Comparison of ENCODE assay signal across 12 cellular contexts in genomic region chr13:20714563-20715339, GRCh38. TPM values are rescaled to one million over a fixed set of nuclear protein-coding genes. Genes with fewer than 3 reads are reported as not detected.
A peak's percentile ranks its signal among the peaks of the same experiment; 100 is the strongest.
DNase-seq lines count a peak whose midpoint lies in the region; ATAC-seq and TF ChIP-seq lines count a peak whose summit lies in the region.
"Had no signal": no experiment of that assay in that cellular context is flagged by ENCODE, and none has a peak within 500 bp of the region (broad histone marks: within the 10 kb centered on the region; RNA-seq: fewer than 3 reads in every experiment).

No MANE protein-coding gene starts in this region.

- H3K36me3 ChIP-seq in spleen: no peaks in the 10 kb centered on the region
- H3K36me3 ChIP-seq: BLaER1 treated with 17β-estradiol and CSF1 and Interleukin-3, amounts not matched to agents 10 nM and 100 nM had no signal

- ATAC-seq in Right ventricle myocardium superior (ENCODE audit: poor library complexity) (peak; percentile 78), GM21723 (IDR thresholded peaks at IDR 0.05; ENCODE audit: unreplicated experiment) (no peak)
- ATAC-seq: foreskin keratinocyte, K562 had no signal

- H3K27me3 ChIP-seq in spleen (replicated peaks in 1 of 7): peaks cover 0 to 21% (median 0%) of the 10 kb centered on the region in 7 donors
- H3K27me3 ChIP-seq: BLaER1 treated with 17β-estradiol and CSF1 and Interleukin-3, amounts not matched to agents 10 nM and 100 nM had no signal

- H3K4me3 ChIP-seq in spleen: no peak overlapping the region
- H3K4me3 ChIP-seq: BLaER1 treated with 17β-estradiol and CSF1 and Interleukin-3, amounts not matched to agents 10 nM and 100 nM; K562 had no signal

- TF ChIP-seq CTCF in AG09319 (IDR thresholded peaks at IDR 0.05; ENCODE audit: low read depth, low read length): no peak
- no peak for TF ChIP-seq CTCF in spleen (IDR thresholded peaks at IDR 0.05 in 8 of 11, conservative IDR thresholded peaks at IDR 0.05 in 3 of 11)

- H3K27ac ChIP-seq in angular gyrus (ENCODE audit: low read depth, low read length) (peak overlapping the region; percentile 85), spleen (no peak overlapping the region)
- H3K27ac ChIP-seq: BLaER1 treated with 17β-estradiol and CSF1 and Interleukin-3, amounts not matched to agents 10 nM and 100 nM; foreskin keratinocyte had no signal

- H3K9me3 ChIP-seq in spleen: no peaks in the 10 kb centered on the region
- H3K9me3 ChIP-seq: BLaER1 treated with 17β-estradiol and CSF1 and Interleukin-3, amounts not matched to agents 10 nM and 100 nM had no signal

- 66 to 85% (median 71%) methylated on average over 9 of the region's 9 CpGs for WGBS in spleen, 5 donors

- no peak for TF ChIP-seq POLR2A in spleen (IDR thresholded peaks at IDR 0.05)

- H3K4me1 ChIP-seq in spleen: peaks cover 5 to 16% (median 12%) of the 10 kb centered on the region in 6 donors
- H3K4me1 ChIP-seq: foreskin keratinocyte had no signal

- DNase-seq in AG09319 (ENCODE audit: extremely low read depth, low read depth) (peak; percentile 65), Right ventricle myocardium superior (peak; percentile 79), pulmonary artery endothelial cell (ENCODE audit: low read depth, low spot score) (peak; percentile 68), amygdala (lab: John Stamatoyannopoulos, UW) (no peak), DMS79 (lab: John Stamatoyannopoulos, UW) (no peak), spleen (no peak)
- DNase-seq: activated CD4-positive, alpha-beta T cell treated with anti-CD3 and anti-CD28 coated beads, Interleukin-2, amount 10 ng/mL, durations not matched to agents 24 days and 14 days; foreskin keratinocyte had no signal

- intact Hi-C loops in Right ventricle myocardium superior (cut with DNase I): loop anchor here (5.0 kb wide), 2 partner anchors 113 to 208 kb away; no protein-coding TSS in a partner anchor
- intact Hi-C loops in spleen (cut with DNase I; ENCODE audit: low total_unique reads): loop anchor here (5.0 to 10.0 kb wide), 3 partner anchors 60 to 210 kb away; partner anchors contain the start of gene EEF1AKMT1

RNA-seq across cellular contexts. Expression of gene IL17D, which starts 11.3 kb away (rescaled TPM):
- total RNA-seq in Right ventricle myocardium superior: 0.54 TPM
- 5.8 and 9.6 TPM in 2 replicates for total RNA-seq in pulmonary artery endothelial cell
- under 1 TPM in 5 of 7 donors, not detected in 2; 0.26 to 0.68 (median 0.35) TPM for total RNA-seq in spleen
- polyA plus RNA-seq in spleen: under 1 TPM in 2 of 3 donors, not detected in 1; 0.15 to 0.32 TPM
- total RNA-seq: activated CD4-positive, alpha-beta T cell treated with anti-CD3 and anti-CD28 coated beads, Interleukin-2, amount 10 ng/mL, durations not matched to agents 24 days and 14 days had no signal

RNA-seq across cellular contexts. Expression of gene EEF1AKMT1, which starts 59.0 kb away (rescaled TPM):
- total RNA-seq in Right ventricle myocardium superior: 9.0 TPM
- 5.9 and 9.2 TPM in 2 replicates for total RNA-seq in pulmonary artery endothelial cell
- total RNA-seq in spleen: 1 to 10 TPM; 3.8 to 8.9 (median 7.0) TPM
- polyA plus RNA-seq in spleen: 10 to 100 TPM in 1 of 3 donors, 1 to 10 TPM in 2; 5.7 to 10.1 (median 8.0) TPM

Comparison
In these comparisons a context has a peak if more than half of its experiments do, and no peak if none do; other contexts are left out.
1. DNase-seq: peak in AG09319 (single experiment), Right ventricle myocardium superior (single experiment) and pulmonary artery endothelial cell (single experiment); none in amygdala (0 of 56), DMS79 (single experiment) and spleen (single experiment).